ENCODE assay signal across 1 cellular context in genomic region chr9:101533334-101534187, GRCh38.
TF ChIP-seq lines count a peak whose summit lies in the region.

A gene with protein sequence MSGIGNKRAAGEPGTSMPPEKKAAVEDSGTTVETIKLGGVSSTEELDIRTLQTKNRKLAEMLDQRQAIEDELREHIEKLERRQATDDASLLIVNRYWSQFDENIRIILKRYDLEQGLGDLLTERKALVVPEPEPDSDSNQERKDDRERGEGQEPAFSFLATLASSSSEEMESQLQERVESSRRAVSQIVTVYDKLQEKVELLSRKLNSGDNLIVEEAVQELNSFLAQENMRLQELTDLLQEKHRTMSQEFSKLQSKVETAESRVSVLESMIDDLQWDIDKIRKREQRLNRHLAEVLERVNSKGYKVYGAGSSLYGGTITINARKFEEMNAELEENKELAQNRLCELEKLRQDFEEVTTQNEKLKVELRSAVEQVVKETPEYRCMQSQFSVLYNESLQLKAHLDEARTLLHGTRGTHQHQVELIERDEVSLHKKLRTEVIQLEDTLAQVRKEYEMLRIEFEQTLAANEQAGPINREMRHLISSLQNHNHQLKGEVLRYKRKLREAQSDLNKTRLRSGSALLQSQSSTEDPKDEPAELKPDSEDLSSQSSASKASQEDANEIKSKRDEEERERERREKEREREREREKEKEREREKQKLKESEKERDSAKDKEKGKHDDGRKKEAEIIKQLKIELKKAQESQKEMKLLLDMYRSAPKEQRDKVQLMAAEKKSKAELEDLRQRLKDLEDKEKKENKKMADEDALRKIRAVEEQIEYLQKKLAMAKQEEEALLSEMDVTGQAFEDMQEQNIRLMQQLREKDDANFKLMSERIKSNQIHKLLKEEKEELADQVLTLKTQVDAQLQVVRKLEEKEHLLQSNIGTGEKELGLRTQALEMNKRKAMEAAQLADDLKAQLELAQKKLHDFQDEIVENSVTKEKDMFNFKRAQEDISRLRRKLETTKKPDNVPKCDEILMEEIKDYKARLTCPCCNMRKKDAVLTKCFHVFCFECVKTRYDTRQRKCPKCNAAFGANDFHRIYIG (plus strand): TSS chr9:101533853. CDS start chr9:101535424, 1,571 bp downstream.

TF ChIP-seq in HepG2, 621 proteins besides CTCF, POLR2A, EP300 and RAD21 (continued from another document and continues in another):
- TF ChIP-seq ATF3 (CRISPR knock-in tag; IDR thresholded peaks at IDR 0.05) (no peak), ZSCAN20 (CRISPR knock-in tag; IDR thresholded peaks at IDR 0.05; ENCODE audit: borderline replicate concordance) (no peak), NFKB2 (CRISPR knock-in tag; IDR thresholded peaks at IDR 0.05; ENCODE audit: borderline replicate concordance) (no peak; the same call in 1 of the 2 replicates), RBFOX2 (IDR thresholded peaks at IDR 0.05; ENCODE audit: low read depth, low read length) (peak; percentile 49), KMT2B (CRISPR knock-in tag; IDR thresholded peaks at IDR 0.05) (peak; percentile 92), ZFP41 (CRISPR knock-in tag; IDR thresholded peaks at IDR 0.05; ENCODE audit: borderline replicate concordance) (peak; percentile 71; the same call in 1 of the 2 replicates), CREB3 (CRISPR knock-in tag; IDR thresholded peaks at IDR 0.05) (no peak), MYC (CRISPR knock-in tag; IDR thresholded peaks at IDR 0.05; ENCODE audit: borderline replicate concordance) (peak; percentile 44; the same call in 1 of the 2 replicates), PHF21A (CRISPR knock-in tag; IDR thresholded peaks at IDR 0.05) (peak; percentile 51; the same call in 1 of the 2 replicates), ZNF580 (CRISPR knock-in tag; IDR thresholded peaks at IDR 0.05; ENCODE audit: borderline replicate concordance, low read depth) (no peak; the same call in 1 of the 2 replicates), MXI1 (IDR thresholded peaks at IDR 0.05; ENCODE audit: borderline replicate concordance, low read depth, low read length) (peak; percentile 71; the same call in 1 of the 3 replicates), HDAC6 (IDR thresholded peaks at IDR 0.05; ENCODE audit: low read depth, low read length) (no peak), ATF1 (CRISPR knock-in tag; IDR thresholded peaks at IDR 0.05) (peak; percentile 93), HNF4G (IDR thresholded peaks at IDR 0.05; ENCODE audit: borderline replicate concordance, low read depth, low read length) (no peak), HNF4G (CRISPR knock-in tag; IDR thresholded peaks at IDR 0.05; ENCODE audit: borderline replicate concordance, low read depth) (no peak), SAFB2 (CRISPR knock-in tag; IDR thresholded peaks at IDR 0.05; ENCODE audit: borderline replicate concordance, low read depth) (0 out of 2 replicates have a peak, but pooled peaks have one; percentile 73), ETV6 (CRISPR knock-in tag; conservative IDR thresholded peaks at IDR 0.05) (no peak), CBX2 (IDR thresholded peaks at IDR 0.05; ENCODE audit: low read depth, low read length) (no peak), CBX2 (CRISPR knock-in tag; IDR thresholded peaks at IDR 0.05; ENCODE audit: low read depth) (no peak), RBM39 (IDR thresholded peaks at IDR 0.05; ENCODE audit: low read depth, low read length, poor library complexity, severe bottlenecking) (no peak), CENPT (CRISPR knock-in tag; IDR thresholded peaks at IDR 0.05; ENCODE audit: low read depth) (no peak), TMF1 (CRISPR knock-in tag; IDR thresholded peaks at IDR 0.05; ENCODE audit: low read depth) (peak; percentile 31; the same call in 1 of the 2 replicates), PTBP1 (IDR thresholded peaks at IDR 0.05; ENCODE audit: low read depth, low read length, poor library complexity, severe bottlenecking) (no peak), CCDC6 (CRISPR knock-in tag; IDR thresholded peaks at IDR 0.05) (peak; percentile 32; the same call in 1 of the 2 replicates), ZNF749 (CRISPR knock-in tag; IDR thresholded peaks at IDR 0.05; ENCODE audit: borderline replicate concordance) (no peak), REL (CRISPR knock-in tag; conservative IDR thresholded peaks at IDR 0.05) (no peak), TGIF2 (CRISPR knock-in tag; IDR thresholded peaks at IDR 0.05) (0 out of 2 replicates have a peak, but pooled peaks have one; percentile 16), MTF1 (CRISPR knock-in tag; IDR thresholded peaks at IDR 0.05) (no peak), ZBTB2 (CRISPR knock-in tag; IDR thresholded peaks at IDR 0.05; ENCODE audit: low read depth) (no peak), HOXA3 (CRISPR knock-in tag; IDR thresholded peaks at IDR 0.05) (peak; percentile 63; the same call in 1 of the 2 replicates), PITX1 (CRISPR knock-in tag; IDR thresholded peaks at IDR 0.05) (peak; percentile 50), ZC3H13 (CRISPR knock-in tag; IDR thresholded peaks at IDR 0.05) (no peak), ZNF143 (CRISPR knock-in tag; IDR thresholded peaks at IDR 0.05) (0 out of 2 replicates have a peak, but pooled peaks have one; percentile 17), HOMEZ (CRISPR knock-in tag; IDR thresholded peaks at IDR 0.05; ENCODE audit: low read depth) (no peak; the same call in 1 of the 2 replicates), SP5 (CRISPR knock-in tag; IDR thresholded peaks at IDR 0.05; ENCODE audit: borderline replicate concordance, low read depth) (peak; percentile 59; the same call in 1 of the 2 replicates), ONECUT2 (CRISPR knock-in tag; IDR thresholded peaks at IDR 0.05) (no peak), SP1 (IDR thresholded peaks at IDR 0.05) (no peak), SP1 (CRISPR knock-in tag; IDR thresholded peaks at IDR 0.05) (peak; percentile 35; the same call in 1 of the 2 replicates), SRSF4 (IDR thresholded peaks at IDR 0.05; ENCODE audit: low read depth, low read length, poor library complexity, severe bottlenecking) (no peak), ZNF567 (CRISPR knock-in tag; IDR thresholded peaks at IDR 0.05; ENCODE audit: borderline replicate concordance) (no peak; the same call in 1 of the 2 replicates), SATB2 (CRISPR knock-in tag; IDR thresholded peaks at IDR 0.05) (no peak), ZNF446 (CRISPR knock-in tag; IDR thresholded peaks at IDR 0.05) (no peak), TCF12 (IDR thresholded peaks at IDR 0.05) (no peak), TCF12 (CRISPR knock-in tag; IDR thresholded peaks at IDR 0.05) (0 out of 2 replicates have a peak, but pooled peaks have one; percentile 37)
- TF ChIP-seq, protein P1, sequence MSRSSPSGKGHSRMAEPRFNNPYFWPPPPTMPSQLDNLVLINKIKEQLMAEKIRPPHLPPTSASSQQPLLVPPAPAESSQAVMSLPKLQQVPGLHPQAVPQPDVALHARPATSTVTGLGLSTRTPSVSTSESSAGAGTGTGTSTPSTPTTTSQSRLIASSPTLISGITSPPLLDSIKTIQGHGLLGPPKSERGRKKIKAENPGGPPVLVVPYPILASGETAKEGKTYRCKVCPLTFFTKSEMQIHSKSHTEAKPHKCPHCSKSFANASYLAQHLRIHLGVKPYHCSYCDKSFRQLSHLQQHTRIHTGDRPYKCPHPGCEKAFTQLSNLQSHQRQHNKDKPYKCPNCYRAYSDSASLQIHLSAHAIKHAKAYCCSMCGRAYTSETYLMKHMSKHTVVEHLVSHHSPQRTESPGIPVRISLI (CRISPR knock-in tag; IDR thresholded peaks at IDR 0.05; ENCODE audit: borderline replicate concordance): 0 out of 2 replicates have a peak, but pooled peaks have one; percentile 14
- TF ChIP-seq, protein P2, sequence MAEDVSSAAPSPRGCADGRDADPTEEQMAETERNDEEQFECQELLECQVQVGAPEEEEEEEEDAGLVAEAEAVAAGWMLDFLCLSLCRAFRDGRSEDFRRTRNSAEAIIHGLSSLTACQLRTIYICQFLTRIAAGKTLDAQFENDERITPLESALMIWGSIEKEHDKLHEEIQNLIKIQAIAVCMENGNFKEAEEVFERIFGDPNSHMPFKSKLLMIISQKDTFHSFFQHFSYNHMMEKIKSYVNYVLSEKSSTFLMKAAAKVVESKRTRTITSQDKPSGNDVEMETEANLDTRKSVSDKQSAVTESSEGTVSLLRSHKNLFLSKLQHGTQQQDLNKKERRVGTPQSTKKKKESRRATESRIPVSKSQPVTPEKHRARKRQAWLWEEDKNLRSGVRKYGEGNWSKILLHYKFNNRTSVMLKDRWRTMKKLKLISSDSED (CRISPR knock-in tag; IDR thresholded peaks at IDR 0.05): no peak
- TF ChIP-seq, protein P3, sequence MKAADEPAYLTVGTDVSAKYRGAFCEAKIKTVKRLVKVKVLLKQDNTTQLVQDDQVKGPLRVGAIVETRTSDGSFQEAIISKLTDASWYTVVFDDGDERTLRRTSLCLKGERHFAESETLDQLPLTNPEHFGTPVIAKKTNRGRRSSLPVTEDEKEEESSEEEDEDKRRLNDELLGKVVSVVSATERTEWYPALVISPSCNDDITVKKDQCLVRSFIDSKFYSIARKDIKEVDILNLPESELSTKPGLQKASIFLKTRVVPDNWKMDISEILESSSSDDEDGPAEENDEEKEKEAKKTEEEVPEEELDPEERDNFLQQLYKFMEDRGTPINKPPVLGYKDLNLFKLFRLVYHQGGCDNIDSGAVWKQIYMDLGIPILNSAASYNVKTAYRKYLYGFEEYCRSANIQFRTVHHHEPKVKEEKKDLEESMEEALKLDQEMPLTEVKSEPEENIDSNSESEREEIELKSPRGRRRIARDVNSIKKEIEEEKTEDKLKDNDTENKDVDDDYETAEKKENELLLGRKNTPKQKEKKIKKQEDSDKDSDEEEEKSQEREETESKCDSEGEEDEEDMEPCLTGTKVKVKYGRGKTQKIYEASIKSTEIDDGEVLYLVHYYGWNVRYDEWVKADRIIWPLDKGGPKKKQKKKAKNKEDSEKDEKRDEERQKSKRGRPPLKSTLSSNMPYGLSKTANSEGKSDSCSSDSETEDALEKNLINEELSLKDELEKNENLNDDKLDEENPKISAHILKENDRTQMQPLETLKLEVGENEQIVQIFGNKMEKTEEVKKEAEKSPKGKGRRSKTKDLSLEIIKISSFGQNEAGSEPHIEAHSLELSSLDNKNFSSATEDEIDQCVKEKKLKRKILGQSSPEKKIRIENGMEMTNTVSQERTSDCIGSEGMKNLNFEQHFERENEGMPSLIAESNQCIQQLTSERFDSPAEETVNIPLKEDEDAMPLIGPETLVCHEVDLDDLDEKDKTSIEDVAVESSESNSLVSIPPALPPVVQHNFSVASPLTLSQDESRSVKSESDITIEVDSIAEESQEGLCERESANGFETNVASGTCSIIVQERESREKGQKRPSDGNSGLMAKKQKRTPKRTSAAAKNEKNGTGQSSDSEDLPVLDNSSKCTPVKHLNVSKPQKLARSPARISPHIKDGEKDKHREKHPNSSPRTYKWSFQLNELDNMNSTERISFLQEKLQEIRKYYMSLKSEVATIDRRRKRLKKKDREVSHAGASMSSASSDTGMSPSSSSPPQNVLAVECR (CRISPR knock-in tag; IDR thresholded peaks at IDR 0.05; ENCODE audit: borderline replicate concordance): peak; percentile 90
- TF ChIP-seq, protein P4, sequence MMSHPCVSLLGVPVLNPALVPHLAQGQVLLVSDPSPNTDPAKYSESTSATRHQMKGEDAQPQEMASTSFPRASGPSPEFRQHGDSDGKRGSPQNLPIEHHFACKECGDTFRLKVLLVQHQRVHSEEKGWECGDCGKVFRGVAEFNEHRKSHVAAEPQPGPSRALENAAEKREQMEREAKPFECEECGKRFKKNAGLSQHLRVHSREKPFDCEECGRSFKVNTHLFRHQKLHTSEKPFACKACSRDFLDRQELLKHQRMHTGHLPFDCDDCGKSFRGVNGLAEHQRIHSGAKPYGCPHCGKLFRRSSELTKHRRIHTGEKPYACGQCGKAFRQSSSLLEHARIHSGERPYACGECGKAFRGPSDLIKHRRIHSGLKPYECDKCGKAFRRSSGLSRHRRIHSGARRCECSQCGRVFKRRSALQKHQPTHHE (CRISPR knock-in tag; IDR thresholded peaks at IDR 0.05; ENCODE audit: borderline replicate concordance): peak; percentile 28; the same call in 1 of the 2 replicates
- TF ChIP-seq, protein P5, sequence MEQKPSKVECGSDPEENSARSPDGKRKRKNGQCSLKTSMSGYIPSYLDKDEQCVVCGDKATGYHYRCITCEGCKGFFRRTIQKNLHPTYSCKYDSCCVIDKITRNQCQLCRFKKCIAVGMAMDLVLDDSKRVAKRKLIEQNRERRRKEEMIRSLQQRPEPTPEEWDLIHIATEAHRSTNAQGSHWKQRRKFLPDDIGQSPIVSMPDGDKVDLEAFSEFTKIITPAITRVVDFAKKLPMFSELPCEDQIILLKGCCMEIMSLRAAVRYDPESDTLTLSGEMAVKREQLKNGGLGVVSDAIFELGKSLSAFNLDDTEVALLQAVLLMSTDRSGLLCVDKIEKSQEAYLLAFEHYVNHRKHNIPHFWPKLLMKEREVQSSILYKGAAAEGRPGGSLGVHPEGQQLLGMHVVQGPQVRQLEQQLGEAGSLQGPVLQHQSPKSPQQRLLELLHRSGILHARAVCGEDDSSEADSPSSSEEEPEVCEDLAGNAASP (CRISPR knock-in tag; IDR thresholded peaks at IDR 0.05; ENCODE audit: borderline replicate concordance): peak; percentile 11; the same call in 1 of the 2 replicates
